In genomic region chr2:196277002-196277401, GRCh38 we compare ENCODE assay signal across 9 cellular contexts.
DNase-seq lines count a peak whose midpoint lies in the region; ATAC-seq, FAIRE-seq and TF ChIP-seq lines count a peak whose summit lies in the region.
"Had no signal": no experiment of that assay in that cellular context is flagged by ENCODE, and none has a peak within 500 bp of the region (broad histone marks: within the 10 kb centered on the region; RNA-seq: fewer than 3 reads in every experiment).

No MANE protein-coding gene starts in this region.

- TF ChIP-seq CTCF in heart left ventricle (IDR thresholded peaks at IDR 0.05) (peak; percentile 30 to 62 (median 49)), bronchial epithelial cell (IDR thresholded peaks at IDR 0.05; ENCODE audit: insufficient read depth, low read length, severe bottlenecking) (peak; percentile 55), natural killer cell (IDR thresholded peaks at IDR 0.05) (peak; percentile 75)

- H3K4me1 Mint-ChIP-seq in natural killer cell, result peaks cover 17 to 31% of the 10 kb centered on the region in 2 donors

- H3K27ac ChIP-seq in heart left ventricle, result no peak overlapping the region

- no peaks in the 10 kb centered on the region for H3K9me3 Mint-ChIP-seq in natural killer cell
- H3K9me3 Mint-ChIP-seq: dendritic cell treated with granulocyte-macrophage colony-stimulating factor and Interleukin-4, amounts not matched to agents 40 ng/mL and 50 ng/mL, for 4 days had no signal

- H3K27me3 ChIP-seq in heart left ventricle (no peaks in the 10 kb centered on the region), bronchial epithelial cell (ENCODE audit: control insufficient read depth, insufficient read depth, low read length) (no peaks in the 10 kb centered on the region)

- FAIRE-seq in bronchial epithelial cell (lab: Jason Lieb, UNC), result no peak

- peaks cover 0 to 3% of the 10 kb centered on the region in 2 donors for H3K27me3 Mint-ChIP-seq in natural killer cell (ENCODE audit: low read depth in 2 of 2)

- peak overlapping the region; percentile 47 for H3K4me3 Mint-ChIP-seq in natural killer cell
- H3K4me3 Mint-ChIP-seq: dendritic cell treated with granulocyte-macrophage colony-stimulating factor and Interleukin-4, amounts not matched to agents 40 ng/mL and 50 ng/mL, for 4 days had no signal

- H3K9me3 ChIP-seq in heart left ventricle, result no peaks in the 10 kb centered on the region

- no peak for DNase-seq in heart left ventricle
- DNase-seq in left cardiac atrium, result no peak
- peak; percentile 30 for DNase-seq in NCI-H69 (lab: John Stamatoyannopoulos, UW)
- DNase-seq in bronchial epithelial cell (ENCODE audit: low read depth), result no peak
- DNase-seq in natural killer cell, result no peak
- no peak for DNase-seq in NCI-H345 treated with DMSO at 0.1 percent for 48 hours (lab: John Stamatoyannopoulos, UW; ENCODE audit: unreplicated experiment)
- DNase-seq in epidermal melanocyte (ENCODE audit: insufficient read length, low spot score), result no peak
- DNase-seq in ureter (ENCODE audit: low spot score), result no peak

- peaks cover 0 to 40% (median 12%) of the 10 kb centered on the region in 12 donors for H3K4me1 ChIP-seq in heart left ventricle

- no peak for TF ChIP-seq POLR2A in heart left ventricle (IDR thresholded peaks at IDR 0.05)

- intact Hi-C loops in heart left ventricle (cut with DNase I) (loop anchor here in 9 of 10 donors (5.0 to 10.0 kb wide), 5 partner anchors 102 to 205 kb away; partner anchors contain the start of gene STK17B (in 1 of the 9)), left cardiac atrium (cut with DNase I) (no loop called here), natural killer cell (cut with micrococcal nuclease) (loop anchor here (1.0 to 5.0 kb wide), 5 partner anchors 35 to 199 kb away; no protein-coding TSS in a partner anchor)

- H3K27ac Mint-ChIP-seq in natural killer cell, result peak overlapping the region in 1 of 2 donors; percentile 43
- H3K27ac Mint-ChIP-seq: dendritic cell treated with granulocyte-macrophage colony-stimulating factor and Interleukin-4, amounts not matched to agents 40 ng/mL and 50 ng/mL, for 4 days had no signal

- ATAC-seq in heart left ventricle (no peak), left cardiac atrium (no peak), natural killer cell (peak; percentile 74 to 78 (median 77))

- H3K36me3 ChIP-seq in heart left ventricle, result peaks cover 0 to 29% (median 0%) of the 10 kb centered on the region in 9 donors
- H3K36me3 ChIP-seq in bronchial epithelial cell (ENCODE audit: control insufficient read depth, insufficient read depth, low read length), result no peaks in the 10 kb centered on the region

- 45 to 59% (median 54%) methylated on average over 2 of the region's 2 CpGs for WGBS in heart left ventricle, 4 donors

- H3K36me3 Mint-ChIP-seq in natural killer cell, result no peaks in the 10 kb centered on the region

- no peak overlapping the region for H3K4me3 ChIP-seq in heart left ventricle
- no peak overlapping the region for H3K4me3 ChIP-seq in bronchial epithelial cell (ENCODE audit: low read depth, low read length)

Comparison
In these comparisons a context has a peak if more than half of its experiments do, and no peak if none do; other contexts are left out.
1. intact Hi-C loops: an anchor here in heart left ventricle (5.0 to 10.0 kb wide) and natural killer cell (1.0 to 5.0 kb wide); none called in left cardiac atrium.
2. ATAC-seq: peak in natural killer cell (3 of 3); none in heart left ventricle (0 of 4) and left cardiac atrium (0 of 2).
3. Peak in every context shown above with its lines, with median percentiles within 50 percentile points of each other: CTCF ChIP-seq.